36 cellular contexts compared by ENCODE assay signal in the genomic region with DNA sequence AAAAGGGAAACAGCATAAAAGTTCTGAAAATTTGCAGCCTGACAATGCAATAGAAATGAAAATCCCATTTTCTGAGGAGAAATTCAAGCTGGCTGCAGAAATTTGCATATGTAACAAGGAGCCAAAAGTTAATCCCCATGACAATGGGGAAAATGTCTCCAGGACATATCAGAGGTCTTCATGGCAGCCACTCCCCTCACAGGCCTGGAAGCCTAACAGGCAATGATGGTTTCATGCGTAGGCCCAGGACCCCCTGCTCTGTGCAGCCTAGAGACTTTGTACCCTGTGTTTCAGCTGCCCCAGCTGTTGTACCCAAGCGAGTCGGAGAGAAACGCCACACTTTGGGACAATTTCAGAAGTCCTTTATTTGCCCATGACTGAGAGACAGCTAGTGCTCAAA.
"Had no signal": no experiment of that assay in that cellular context is flagged by ENCODE, and none has a peak within 500 bp of the region (broad histone marks: within the 10 kb centered on the region; RNA-seq: fewer than 3 reads in every experiment).

No MANE protein-coding gene starts in this region.

- H3K4me1 ChIP-seq: adrenal gland, body of pancreas, esophagus muscularis mucosa, foreskin keratinocyte, gastrocnemius medialis, heart left ventricle had no signal

- H3K4me1 Mint-ChIP-seq: activated CD4-positive, alpha-beta T cell treated with anti-CD3 and anti-CD28 coated beads for 36 hours; activated CD4-positive, alpha-beta T cell treated with anti-CD3 and anti-CD28 coated beads, Interleukin-2, amount 10 ng/mL, durations not matched to agents 24 days and 14 days; activated CD8-positive, alpha-beta memory T cell treated with anti-CD3 and anti-CD28 coated beads, Interleukin-2, amount 10 ng/mL, durations not matched to agents 7 days and 5 days; activated naive CD4-positive, alpha-beta T cell treated with anti-CD3 and anti-CD28 coated beads, Interleukin-2, amount 50 U/mL, for 24 hours; activated naive CD8-positive, alpha-beta T cell treated with anti-CD3 and anti-CD28 coated beads for 36 hours; activated naive CD8-positive, alpha-beta T cell treated with anti-CD3 and anti-CD28 coated beads, Interleukin-2, amount 50 U/mL, for 24 hours; T-helper 17 cell had no signal

- H3K27ac Mint-ChIP-seq: activated CD4-positive, alpha-beta memory T cell treated with anti-CD3 and anti-CD28 coated beads for 36 hours; activated CD4-positive, alpha-beta T cell treated with anti-CD3 and anti-CD28 coated beads for 36 hours; activated CD4-positive, alpha-beta T cell treated with anti-CD3 and anti-CD28 coated beads, Interleukin-2, amount 10 ng/mL, durations not matched to agents 24 days and 14 days; activated CD8-positive, alpha-beta memory T cell treated with anti-CD3 and anti-CD28 coated beads, Interleukin-2, amount 10 ng/mL, durations not matched to agents 7 days and 5 days; activated CD8-positive, alpha-beta T cell treated with anti-CD3 and anti-CD28 coated beads, Interleukin-2, amount 10 ng/mL, durations not matched to agents 7 days and 5 days; activated naive CD4-positive, alpha-beta T cell treated with anti-CD3 and anti-CD28 coated beads for 36 hours; activated naive CD4-positive, alpha-beta T cell treated with anti-CD3 and anti-CD28 coated beads, Interleukin-2, amount 50 U/mL, for 24 hours; activated naive CD8-positive, alpha-beta T cell treated with anti-CD3 and anti-CD28 coated beads for 36 hours; activated naive CD8-positive, alpha-beta T cell treated with anti-CD3 and anti-CD28 coated beads, Interleukin-2, amount 50 U/mL, for 24 hours; activated T-helper 1 cell treated with anti-CD3 and anti-CD28 coated beads, Interleukin-12 subunit alpha, Interleukin-12 subunit beta, Interleukin-2, Interleukin-4 antibody, amounts not matched to agents 30 ng/mL and 10 ng/mL and 1 ng/mL, durations not matched to agents 14 hours and 24 hours and 36 hours; activated T-helper 2 cell treated with anti-CD3 and anti-CD28 coated beads, Interferon-gamma antibody, Interleukin-2, Interleukin-4, amounts not matched to agents 10 μg/mL and 5 μg/mL and 100 μg/mL, durations not matched to agents 14 hours and 24 hours and 36 hours; effector memory CD8-positive, alpha-beta T cell; T-helper 17 cell; T-helper 2 cell treated with Interferon-gamma antibody and Interleukin-4, amounts not matched to agents 5 μg/mL and 100 μg/mL, for 36 hours had no signal

- H3K4me3 ChIP-seq: adrenal gland, body of pancreas, esophagus muscularis mucosa, gastrocnemius medialis, heart left ventricle had no signal

- H3K27me3 Mint-ChIP-seq: activated CD4-positive, alpha-beta memory T cell treated with anti-CD3 and anti-CD28 coated beads for 36 hours; activated CD4-positive, alpha-beta T cell treated with anti-CD3 and anti-CD28 coated beads for 36 hours; activated CD4-positive, alpha-beta T cell treated with anti-CD3 and anti-CD28 coated beads, Interleukin-2, amount 10 ng/mL, durations not matched to agents 24 days and 14 days; activated CD8-positive, alpha-beta memory T cell treated with anti-CD3 and anti-CD28 coated beads, Interleukin-2, amount 10 ng/mL, durations not matched to agents 7 days and 5 days; activated naive CD4-positive, alpha-beta T cell treated with anti-CD3 and anti-CD28 coated beads, Interleukin-2, amount 50 U/mL, for 24 hours; activated naive CD8-positive, alpha-beta T cell treated with anti-CD3 and anti-CD28 coated beads for 36 hours; activated naive CD8-positive, alpha-beta T cell treated with anti-CD3 and anti-CD28 coated beads, Interleukin-2, amount 50 U/mL, for 24 hours; effector memory CD8-positive, alpha-beta T cell; T-helper 17 cell had no signal

- H3K27ac ChIP-seq: adrenal gland, body of pancreas, esophagus muscularis mucosa, foreskin keratinocyte, gastrocnemius medialis, heart left ventricle, WERI-Rb-1 had no signal

- H3K9me3 ChIP-seq: adrenal gland, body of pancreas, esophagus muscularis mucosa, gastrocnemius medialis had no signal

- H3K27me3 ChIP-seq: adrenal gland, body of pancreas, esophagus muscularis mucosa, foreskin keratinocyte, gastrocnemius medialis, heart left ventricle had no signal

- ATAC-seq: activated CD4-positive, alpha-beta T cell treated with anti-CD3 and anti-CD28 coated beads for 36 hours; activated CD8-positive, alpha-beta memory T cell treated with anti-CD3 and anti-CD28 coated beads, Interleukin-2, amount 10 ng/mL, durations not matched to agents 7 days and 5 days; activated CD8-positive, alpha-beta T cell treated with anti-CD3 and anti-CD28 coated beads, Interleukin-2, amount 10 ng/mL, durations not matched to agents 7 days and 5 days; activated naive CD8-positive, alpha-beta T cell treated with anti-CD3 and anti-CD28 coated beads, Interleukin-2, amount 50 U/mL, for 24 hours; body of pancreas; effector memory CD8-positive, alpha-beta T cell; foreskin keratinocyte; gastrocnemius medialis; heart left ventricle; T-helper 17 cell had no signal

- H3K4me3 Mint-ChIP-seq: activated CD4-positive, alpha-beta memory T cell treated with anti-CD3 and anti-CD28 coated beads for 36 hours; activated CD4-positive, alpha-beta T cell treated with anti-CD3 and anti-CD28 coated beads for 36 hours; activated CD4-positive, alpha-beta T cell treated with anti-CD3 and anti-CD28 coated beads, Interleukin-2, amount 10 ng/mL, durations not matched to agents 24 days and 14 days; activated CD8-positive, alpha-beta memory T cell treated with anti-CD3 and anti-CD28 coated beads, Interleukin-2, amount 10 ng/mL, durations not matched to agents 7 days and 5 days; activated CD8-positive, alpha-beta T cell treated with anti-CD3 and anti-CD28 coated beads, Interleukin-2, amount 10 ng/mL, durations not matched to agents 7 days and 5 days; activated naive CD4-positive, alpha-beta T cell treated with anti-CD3 and anti-CD28 coated beads for 36 hours; activated naive CD4-positive, alpha-beta T cell treated with anti-CD3 and anti-CD28 coated beads, Interleukin-2, amount 50 U/mL, for 24 hours; activated naive CD8-positive, alpha-beta T cell treated with anti-CD3 and anti-CD28 coated beads for 36 hours; activated naive CD8-positive, alpha-beta T cell treated with anti-CD3 and anti-CD28 coated beads, Interleukin-2, amount 50 U/mL, for 24 hours; activated T-helper 1 cell treated with anti-CD3 and anti-CD28 coated beads, Interleukin-12 subunit alpha, Interleukin-12 subunit beta, Interleukin-2, Interleukin-4 antibody, amounts not matched to agents 30 ng/mL and 10 ng/mL and 1 ng/mL, durations not matched to agents 14 hours and 24 hours and 36 hours; effector memory CD8-positive, alpha-beta T cell; T-helper 17 cell; T-helper 2 cell treated with Interferon-gamma antibody and Interleukin-4, amounts not matched to agents 5 μg/mL and 100 μg/mL, for 36 hours had no signal

- H3K36me3 Mint-ChIP-seq: activated CD4-positive, alpha-beta memory T cell treated with anti-CD3 and anti-CD28 coated beads for 36 hours; activated CD8-positive, alpha-beta memory T cell treated with anti-CD3 and anti-CD28 coated beads, Interleukin-2, amount 10 ng/mL, durations not matched to agents 7 days and 5 days; activated naive CD4-positive, alpha-beta T cell treated with anti-CD3 and anti-CD28 coated beads, Interleukin-2, amount 50 U/mL, for 24 hours; activated naive CD8-positive, alpha-beta T cell treated with anti-CD3 and anti-CD28 coated beads for 36 hours had no signal

- H3K36me3 ChIP-seq: adrenal gland, esophagus muscularis mucosa, gastrocnemius medialis, heart left ventricle, WERI-Rb-1 had no signal

- H3K9me3 Mint-ChIP-seq: activated CD4-positive, alpha-beta T cell treated with anti-CD3 and anti-CD28 coated beads, Interleukin-2, amount 10 ng/mL, durations not matched to agents 24 days and 14 days; activated naive CD4-positive, alpha-beta T cell treated with anti-CD3 and anti-CD28 coated beads, Interleukin-2, amount 50 U/mL, for 24 hours; activated T-helper 1 cell treated with anti-CD3 and anti-CD28 coated beads, Interleukin-12 subunit alpha, Interleukin-12 subunit beta, Interleukin-2, Interleukin-4 antibody, amounts not matched to agents 30 ng/mL and 10 ng/mL and 1 ng/mL, durations not matched to agents 14 hours and 24 hours and 36 hours had no signal

- DNase-seq: activated CD4-positive, alpha-beta memory T cell treated with anti-CD3 and anti-CD28 coated beads for 36 hours; activated CD4-positive, alpha-beta T cell treated with anti-CD3 and anti-CD28 coated beads for 36 hours; activated CD4-positive, alpha-beta T cell treated with anti-CD3 and anti-CD28 coated beads, Interleukin-2, amount 10 ng/mL, durations not matched to agents 24 days and 14 days; activated CD4-positive, CD25-positive, alpha-beta regulatory T cell; activated CD4-positive, CD25-positive, alpha-beta regulatory T cell treated with anti-CD3 and anti-CD28 coated beads, Interleukin-2, amount 50 U/mL, for 72 hours; activated CD8-positive, alpha-beta memory T cell treated with anti-CD3 and anti-CD28 coated beads, Interleukin-2, amount 10 ng/mL, durations not matched to agents 7 days and 5 days; activated CD8-positive, alpha-beta memory T cell treated with anti-CD3 and anti-CD28 coated beads, Interleukin-2, amount 50 U/mL, for 4 hours; activated CD8-positive, alpha-beta T cell treated with anti-CD3 and anti-CD28 coated beads, Interleukin-2, amount 10 ng/mL, durations not matched to agents 7 days and 5 days; activated effector memory CD4-positive, alpha-beta T cell treated with anti-CD3 and anti-CD28 coated beads, Interleukin-2, amount 50 U/mL, for 16 hours; activated naive CD4-positive, alpha-beta T cell treated with anti-CD3 and anti-CD28 coated beads for 36 hours; activated naive CD8-positive, alpha-beta T cell treated with anti-CD3 and anti-CD28 coated beads for 36 hours; activated naive CD8-positive, alpha-beta T cell treated with anti-CD3 and anti-CD28 coated beads, Interleukin-2, amount 50 U/mL, for 24 hours; activated T-cell treated with anti-CD3 and anti-CD28 coated beads, Interleukin-2, amount 50 U/mL, for 1 hour; activated T-cell treated with anti-CD3 and anti-CD28 coated beads, Interleukin-2, amount 50 U/mL, for 48 hours; adrenal gland; amygdala; aorta; body of pancreas; caudate nucleus; cortex of kidney; dermis blood vessel endothelial cell; effector CD4-positive, alpha-beta T cell; effector memory CD8-positive, alpha-beta T cell; erythroblast; foreskin keratinocyte; gastrocnemius medialis; glutamatergic neuron; heart left ventricle; T-helper 17 cell; T1000; WERI-Rb-1 had no signal
